1 cellular context compared by ENCODE assay signal in genomic region chr12:96906849-96907664, GRCh38.
TF ChIP-seq lines count a peak whose summit lies in the region.

A gene with protein sequence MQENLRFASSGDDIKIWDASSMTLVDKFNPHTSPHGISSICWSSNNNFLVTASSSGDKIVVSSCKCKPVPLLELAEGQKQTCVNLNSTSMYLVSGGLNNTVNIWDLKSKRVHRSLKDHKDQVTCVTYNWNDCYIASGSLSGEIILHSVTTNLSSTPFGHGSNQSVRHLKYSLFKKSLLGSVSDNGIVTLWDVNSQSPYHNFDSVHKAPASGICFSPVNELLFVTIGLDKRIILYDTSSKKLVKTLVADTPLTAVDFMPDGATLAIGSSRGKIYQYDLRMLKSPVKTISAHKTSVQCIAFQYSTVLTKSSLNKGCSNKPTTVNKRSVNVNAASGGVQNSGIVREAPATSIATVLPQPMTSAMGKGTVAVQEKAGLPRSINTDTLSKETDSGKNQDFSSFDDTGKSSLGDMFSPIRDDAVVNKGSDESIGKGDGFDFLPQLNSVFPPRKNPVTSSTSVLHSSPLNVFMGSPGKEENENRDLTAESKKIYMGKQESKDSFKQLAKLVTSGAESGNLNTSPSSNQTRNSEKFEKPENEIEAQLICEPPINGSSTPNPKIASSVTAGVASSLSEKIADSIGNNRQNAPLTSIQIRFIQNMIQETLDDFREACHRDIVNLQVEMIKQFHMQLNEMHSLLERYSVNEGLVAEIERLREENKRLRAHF (plus strand): TSS chr12:96907257. CDS start chr12:96909760, 2,503 bp downstream.

TF ChIP-seq in HEK293, 187 proteins besides CTCF, POLR2A, EP300 and RAD21 (continued from another document):
- TF ChIP-seq, protein P1, sequence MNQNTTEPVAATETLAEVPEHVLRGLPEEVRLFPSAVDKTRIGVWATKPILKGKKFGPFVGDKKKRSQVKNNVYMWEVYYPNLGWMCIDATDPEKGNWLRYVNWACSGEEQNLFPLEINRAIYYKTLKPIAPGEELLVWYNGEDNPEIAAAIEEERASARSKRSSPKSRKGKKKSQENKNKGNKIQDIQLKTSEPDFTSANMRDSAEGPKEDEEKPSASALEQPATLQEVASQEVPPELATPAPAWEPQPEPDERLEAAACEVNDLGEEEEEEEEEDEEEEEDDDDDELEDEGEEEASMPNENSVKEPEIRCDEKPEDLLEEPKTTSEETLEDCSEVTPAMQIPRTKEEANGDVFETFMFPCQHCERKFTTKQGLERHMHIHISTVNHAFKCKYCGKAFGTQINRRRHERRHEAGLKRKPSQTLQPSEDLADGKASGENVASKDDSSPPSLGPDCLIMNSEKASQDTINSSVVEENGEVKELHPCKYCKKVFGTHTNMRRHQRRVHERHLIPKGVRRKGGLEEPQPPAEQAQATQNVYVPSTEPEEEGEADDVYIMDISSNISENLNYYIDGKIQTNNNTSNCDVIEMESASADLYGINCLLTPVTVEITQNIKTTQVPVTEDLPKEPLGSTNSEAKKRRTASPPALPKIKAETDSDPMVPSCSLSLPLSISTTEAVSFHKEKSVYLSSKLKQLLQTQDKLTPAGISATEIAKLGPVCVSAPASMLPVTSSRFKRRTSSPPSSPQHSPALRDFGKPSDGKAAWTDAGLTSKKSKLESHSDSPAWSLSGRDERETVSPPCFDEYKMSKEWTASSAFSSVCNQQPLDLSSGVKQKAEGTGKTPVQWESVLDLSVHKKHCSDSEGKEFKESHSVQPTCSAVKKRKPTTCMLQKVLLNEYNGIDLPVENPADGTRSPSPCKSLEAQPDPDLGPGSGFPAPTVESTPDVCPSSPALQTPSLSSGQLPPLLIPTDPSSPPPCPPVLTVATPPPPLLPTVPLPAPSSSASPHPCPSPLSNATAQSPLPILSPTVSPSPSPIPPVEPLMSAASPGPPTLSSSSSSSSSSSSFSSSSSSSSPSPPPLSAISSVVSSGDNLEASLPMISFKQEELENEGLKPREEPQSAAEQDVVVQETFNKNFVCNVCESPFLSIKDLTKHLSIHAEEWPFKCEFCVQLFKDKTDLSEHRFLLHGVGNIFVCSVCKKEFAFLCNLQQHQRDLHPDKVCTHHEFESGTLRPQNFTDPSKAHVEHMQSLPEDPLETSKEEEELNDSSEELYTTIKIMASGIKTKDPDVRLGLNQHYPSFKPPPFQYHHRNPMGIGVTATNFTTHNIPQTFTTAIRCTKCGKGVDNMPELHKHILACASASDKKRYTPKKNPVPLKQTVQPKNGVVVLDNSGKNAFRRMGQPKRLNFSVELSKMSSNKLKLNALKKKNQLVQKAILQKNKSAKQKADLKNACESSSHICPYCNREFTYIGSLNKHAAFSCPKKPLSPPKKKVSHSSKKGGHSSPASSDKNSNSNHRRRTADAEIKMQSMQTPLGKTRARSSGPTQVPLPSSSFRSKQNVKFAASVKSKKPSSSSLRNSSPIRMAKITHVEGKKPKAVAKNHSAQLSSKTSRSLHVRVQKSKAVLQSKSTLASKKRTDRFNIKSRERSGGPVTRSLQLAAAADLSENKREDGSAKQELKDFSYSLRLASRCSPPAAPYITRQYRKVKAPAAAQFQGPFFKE (tag by site-specific recombination; IDR thresholded peaks at IDR 0.05; ENCODE audit: borderline replicate concordance), result no peak
- TF ChIP-seq ZBTB26 (tag by site-specific recombination; optimal IDR thresholded peaks at IDR 0.05) (peak; percentile 92), ZNF132 (tag by site-specific recombination; IDR thresholded peaks at IDR 0.05; ENCODE audit: borderline replicate concordance) (no peak), ZBTB21 (tag by site-specific recombination; IDR thresholded peaks at IDR 0.05) (peak; percentile 95), ZNF530 (tag by site-specific recombination; IDR thresholded peaks at IDR 0.05; ENCODE audit: low read depth) (no peak), ZFP69B (tag by site-specific recombination; IDR thresholded peaks at IDR 0.05) (0 out of 2 replicates have a peak, but pooled peaks have one; percentile 11), OSR2 (tag by site-specific recombination; IDR thresholded peaks at IDR 0.05) (peak; percentile 54; the same call in 1 of the 2 replicates), ZNF114 (tag by site-specific recombination; IDR thresholded peaks at IDR 0.05) (no peak), ZNF513 (tag by site-specific recombination; IDR thresholded peaks at IDR 0.05) (no peak), ZNF23 (tag by site-specific recombination; IDR thresholded peaks at IDR 0.05; ENCODE audit: borderline replicate concordance) (no peak), ZNF138 (tag by site-specific recombination; IDR thresholded peaks at IDR 0.05; ENCODE audit: borderline replicate concordance) (no peak), MYNN (tag by site-specific recombination; IDR thresholded peaks at IDR 0.05; ENCODE audit: borderline replicate concordance) (no peak), ZNF354C (tag by site-specific recombination; IDR thresholded peaks at IDR 0.05; ENCODE audit: borderline replicate concordance, low read depth) (no peak), TCF7L2 (IDR thresholded peaks at IDR 0.05; ENCODE audit: borderline replicate concordance, low read depth, low read length) (no peak), YY1 (tag by site-specific recombination; IDR thresholded peaks at IDR 0.05) (no peak; the same call in 1 of the 2 replicates), ZNF785 (tag by site-specific recombination; IDR thresholded peaks at IDR 0.05) (0 out of 2 replicates have a peak, but pooled peaks have one; percentile 19), ZBTB44 (tag by site-specific recombination; IDR thresholded peaks at IDR 0.05) (0 out of 2 replicates have a peak, but pooled peaks have one; percentile 27), SCRT2 (tag by site-specific recombination; IDR thresholded peaks at IDR 0.05) (0 out of 2 replicates have a peak, but pooled peaks have one; percentile 18), INSM2 (tag by site-specific recombination; IDR thresholded peaks at IDR 0.05) (0 out of 2 replicates have a peak, but pooled peaks have one; percentile 16), ZNF18 (tag by site-specific recombination; IDR thresholded peaks at IDR 0.05) (no peak), ZNF621 (tag by site-specific recombination; IDR thresholded peaks at IDR 0.05) (no peak), ZNF274 (IDR thresholded peaks at IDR 0.05; ENCODE audit: low read length) (no peak), ZNF274 (tag by site-specific recombination; IDR thresholded peaks at IDR 0.05; ENCODE audit: borderline replicate concordance) (no peak), ZSCAN5A (tag by site-specific recombination; IDR thresholded peaks at IDR 0.05) (0 out of 2 replicates have a peak, but pooled peaks have one; percentile 34), ZNF140 (tag by site-specific recombination; IDR thresholded peaks at IDR 0.05) (no peak), ZNF248 (tag by site-specific recombination; IDR thresholded peaks at IDR 0.05) (no peak), ZNF211 (tag by site-specific recombination; IDR thresholded peaks at IDR 0.05; ENCODE audit: low read depth) (no peak), ZSCAN23 (tag by site-specific recombination; IDR thresholded peaks at IDR 0.05) (no peak), ZNF660 (tag by site-specific recombination; IDR thresholded peaks at IDR 0.05) (peak; percentile 98)
- TF ChIP-seq, protein P2, sequence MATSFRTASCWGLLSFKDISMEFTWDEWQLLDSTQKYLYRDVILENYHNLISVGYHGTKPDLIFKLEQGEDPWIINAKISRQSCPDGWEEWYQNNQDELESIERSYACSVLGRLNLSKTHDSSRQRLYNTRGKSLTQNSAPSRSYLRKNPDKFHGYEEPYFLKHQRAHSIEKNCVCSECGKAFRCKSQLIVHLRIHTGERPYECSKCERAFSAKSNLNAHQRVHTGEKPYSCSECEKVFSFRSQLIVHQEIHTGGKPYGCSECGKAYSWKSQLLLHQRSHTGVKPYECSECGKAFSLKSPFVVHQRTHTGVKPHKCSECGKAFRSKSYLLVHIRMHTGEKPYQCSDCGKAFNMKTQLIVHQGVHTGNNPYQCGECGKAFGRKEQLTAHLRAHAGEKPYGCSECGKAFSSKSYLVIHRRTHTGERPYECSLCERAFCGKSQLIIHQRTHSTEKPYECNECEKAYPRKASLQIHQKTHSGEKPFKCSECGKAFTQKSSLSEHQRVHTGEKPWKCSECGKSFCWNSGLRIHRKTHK (tag by site-specific recombination; IDR thresholded peaks at IDR 0.05), result no peak
- TF ChIP-seq, protein P3, sequence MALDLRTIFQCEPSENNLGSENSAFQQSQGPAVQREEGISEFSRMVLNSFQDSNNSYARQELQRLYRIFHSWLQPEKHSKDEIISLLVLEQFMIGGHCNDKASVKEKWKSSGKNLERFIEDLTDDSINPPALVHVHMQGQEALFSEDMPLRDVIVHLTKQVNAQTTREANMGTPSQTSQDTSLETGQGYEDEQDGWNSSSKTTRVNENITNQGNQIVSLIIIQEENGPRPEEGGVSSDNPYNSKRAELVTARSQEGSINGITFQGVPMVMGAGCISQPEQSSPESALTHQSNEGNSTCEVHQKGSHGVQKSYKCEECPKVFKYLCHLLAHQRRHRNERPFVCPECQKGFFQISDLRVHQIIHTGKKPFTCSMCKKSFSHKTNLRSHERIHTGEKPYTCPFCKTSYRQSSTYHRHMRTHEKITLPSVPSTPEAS (tag by site-specific recombination; IDR thresholded peaks at IDR 0.05), result no peak
- TF ChIP-seq, protein P4, sequence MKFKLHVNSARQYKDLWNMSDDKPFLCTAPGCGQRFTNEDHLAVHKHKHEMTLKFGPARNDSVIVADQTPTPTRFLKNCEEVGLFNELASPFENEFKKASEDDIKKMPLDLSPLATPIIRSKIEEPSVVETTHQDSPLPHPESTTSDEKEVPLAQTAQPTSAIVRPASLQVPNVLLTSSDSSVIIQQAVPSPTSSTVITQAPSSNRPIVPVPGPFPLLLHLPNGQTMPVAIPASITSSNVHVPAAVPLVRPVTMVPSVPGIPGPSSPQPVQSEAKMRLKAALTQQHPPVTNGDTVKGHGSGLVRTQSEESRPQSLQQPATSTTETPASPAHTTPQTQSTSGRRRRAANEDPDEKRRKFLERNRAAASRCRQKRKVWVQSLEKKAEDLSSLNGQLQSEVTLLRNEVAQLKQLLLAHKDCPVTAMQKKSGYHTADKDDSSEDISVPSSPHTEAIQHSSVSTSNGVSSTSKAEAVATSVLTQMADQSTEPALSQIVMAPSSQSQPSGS (tag by site-specific recombination; IDR thresholded peaks at IDR 0.05; ENCODE audit: low read depth), result peak; percentile 97
